In genomic region chr12:31215521-31216232, GRCh38 we compare ENCODE assay signal across 1 cellular context.
TF ChIP-seq lines count a peak whose summit lies in the region.

No MANE protein-coding gene starts in this region.

TF ChIP-seq in H1, 55 proteins besides CTCF, POLR2A, EP300 and RAD21 (continued from another document):
- no peak for TF ChIP-seq KDM1A (IDR thresholded peaks at IDR 0.05; ENCODE audit: borderline replicate concordance, low read length)
- TF ChIP-seq USF2 (IDR thresholded peaks at IDR 0.05; ENCODE audit: low read length) = no peak
- no peak for TF ChIP-seq POU5F1 (IDR thresholded peaks at IDR 0.05; ENCODE audit: low read depth, low read length)
- TF ChIP-seq ATF3 (IDR thresholded peaks at IDR 0.05; ENCODE audit: insufficient read depth, low read depth, low read length) = no peak
- no peak for TF ChIP-seq RNF2 (IDR thresholded peaks at IDR 0.05; ENCODE audit: borderline replicate concordance, low read depth, low read length, missing control alignments, poor library complexity, severe bottlenecking)
- no peak for TF ChIP-seq GTF2F1 (IDR thresholded peaks at IDR 0.05; ENCODE audit: borderline replicate concordance, low read depth, low read length)
